In genomic region chr2:119174216-119174992, GRCh38 we compare ENCODE assay signal across 8 cellular contexts. TPM values are rescaled to one million over a fixed set of nuclear protein-coding genes. Genes with fewer than 3 reads are reported as not detected.
DNase-seq lines count a peak whose midpoint lies in the region; ATAC-seq, FAIRE-seq and TF ChIP-seq lines count a peak whose summit lies in the region.

No MANE protein-coding gene starts in this region.

- H3K27me3 ChIP-seq in Peyer's patch: no peaks in the 10 kb centered on the region
- H3K27me3 ChIP-seq in right atrium auricular region: no peaks in the 10 kb centered on the region

- TF ChIP-seq CTCF in A549 (IDR thresholded peaks at IDR 0.05): peak; percentile 65
- peak; percentile 78 for TF ChIP-seq CTCF in GM13976 (IDR thresholded peaks at IDR 0.05; ENCODE audit: borderline replicate concordance, control extremely low read depth, extremely low read depth, insufficient read depth, missing control alignments)
- TF ChIP-seq CTCF in Peyer's patch (IDR thresholded peaks at IDR 0.05): peak in 5 of 6 experiments; percentile 26 to 68 (median 60)
- TF ChIP-seq CTCF in right atrium auricular region (IDR thresholded peaks at IDR 0.05): peak; percentile 37 to 70

- POLR2A ChIA-PET in A549 (lab: Yijun Ruan, JAX): no interaction called here

- CTCF ChIA-PET in A549 (lab: Yijun Ruan, JAX): interaction anchor here (0.6 to 4.8 kb wide), 17 partner anchors 8 to 292 kb away, joined by 3 to 25 read pairs (median 5); no protein-coding TSS in a partner anchor

- in situ Hi-C loops in GM13976 (cut with MboI; ENCODE audit: low sequenced_read_pairs, unreplicated experiment): no loop called here

- peak; percentile 41 to 58 for DNase-seq in A549 (ENCODE audit: low read depth in 1 of 2, low spot score in 1 of 2)
- DNase-seq in GM13976 (ENCODE audit: low spot score): peak; percentile 75
- peak in 2 of 3 donors; percentile 64 to 79 for DNase-seq in Peyer's patch
- DNase-seq in activated effector memory CD4-positive, alpha-beta T cell treated with Interleukin-2 at 50 U/mL for 16 hours: peak; percentile 17
- no peak for DNase-seq in right atrium auricular region (ENCODE audit: low spot score)
- peak; percentile 33 to 50 (median 40) for DNase-seq in stimulated activated CD4-positive, alpha-beta T cell treated with anti-CD3 and anti-CD28 coated beads, Interleukin-1b, Interleukin-23, amount 100 ng/mL, for 24 hours (ENCODE audit: low read depth in 4 of 4, low spot score in 1 of 4)

- FAIRE-seq in A549 (lab: Jason Lieb, UNC): no peak

- WGBS in A549 (ENCODE audit: missing lambda C conversion rate): 34% methylated on average over 21 of the region's 22 CpGs

- ATAC-seq in A549 (peak; percentile 79 to 96; a peak in 5 of 6 replicates), HG03378 (IDR thresholded peaks at IDR 0.05; ENCODE audit: unreplicated experiment) (peak; percentile 71), GM21786 (IDR thresholded peaks at IDR 0.05; ENCODE audit: unreplicated experiment) (no peak)

- no peak for TF ChIP-seq EP300 in A549 (IDR thresholded peaks at IDR 0.05)

- H3K4me2 ChIP-seq in A549: no peak overlapping the region

- H3K4me3 ChIP-seq in A549 (no peak overlapping the region), Peyer's patch (no peak overlapping the region), right atrium auricular region (no peak overlapping the region)

- H3K4me1 ChIP-seq in A549: 0 out of 3 replicates have a peak, but pooled peaks cover 2% of the 10 kb centered on the region
- H3K4me1 ChIP-seq in Peyer's patch: no peaks in the 10 kb centered on the region
- no peaks in the 10 kb centered on the region for H3K4me1 ChIP-seq in right atrium auricular region

- TF ChIP-seq POLR2A in A549 (IDR thresholded peaks at IDR 0.05; ENCODE audit: low read length) (no peak), Peyer's patch (IDR thresholded peaks at IDR 0.05) (no peak)

- peak; percentile 52 to 53; a peak in 3 of 5 replicates for TF ChIP-seq RAD21 in A549 (conservative IDR thresholded peaks at IDR 0.05 in 1 of 2, IDR thresholded peaks at IDR 0.05 in 1 of 2)

- H3K36me3 ChIP-seq in Peyer's patch (no peaks in the 10 kb centered on the region), right atrium auricular region (no peaks in the 10 kb centered on the region)

- no peaks in the 10 kb centered on the region for H3K9me3 ChIP-seq in A549
- no peaks in the 10 kb centered on the region for H3K9me3 ChIP-seq in Peyer's patch
- no peaks in the 10 kb centered on the region for H3K9me3 ChIP-seq in right atrium auricular region

- H3K27ac ChIP-seq in A549: no peak overlapping the region
- H3K27ac ChIP-seq in Peyer's patch: no peak overlapping the region
- H3K27ac ChIP-seq in right atrium auricular region: no peak overlapping the region

TF ChIP-seq in A549, 52 proteins besides CTCF, POLR2A, EP300 and RAD21:
- TF ChIP-seq EHF (CRISPR knock-in tag; IDR thresholded peaks at IDR 0.05): no peak
- peak; percentile 73 for TF ChIP-seq SMC3 (IDR thresholded peaks at IDR 0.05)

RNA-seq across cellular contexts. Expression of gene C1QL2, which starts 15.9 kb away (rescaled TPM):
- not detected in 2 replicates for polyA plus RNA-seq in A549 (2011; rRNA removed)
- polyA plus RNA-seq in A549 (2012; cell fraction: cytosol; rRNA removed): not detected in 2 replicates
- polyA plus RNA-seq in A549 (2012; cell fraction: nucleus; rRNA removed): 0.02 and 0.06 TPM in 2 replicates
- polyA plus RNA-seq in A549 (2017; fragmentation: RNase III; extraction: RNeasy Plus Mini Kit Qiagen cat#74134 plus additional on column Dnase treatment): not detected in 3 replicates
- not detected in 2 replicates for polyA minus RNA-seq in A549 (2011; rRNA and poly(A)+ RNA removed)
- total RNA-seq in Peyer's patch: not detected
- total RNA-seq in right atrium auricular region: not detected

RNA-seq across cellular contexts. Expression of gene STEAP3, which starts 49.2 kb away (rescaled TPM):
- polyA plus RNA-seq in A549 (2011; rRNA removed) (23.5 and 31.4 TPM in 2 replicates), A549 (2017; fragmentation: RNase III; extraction: RNeasy Plus Mini Kit Qiagen cat#74134 plus additional on column Dnase treatment) (28.8 to 30.8 TPM (median 30.2 TPM) in 3 replicates)
- 38.2 and 58.3 TPM in 2 replicates for polyA plus RNA-seq in A549 (2012; cell fraction: cytosol; rRNA removed)
- 107 and 196 TPM in 2 replicates for polyA plus RNA-seq in A549 (2012; cell fraction: nucleus; rRNA removed)
- 25.7 and 31.1 TPM in 2 replicates for polyA minus RNA-seq in A549 (2011; rRNA and poly(A)+ RNA removed)
- total RNA-seq in Peyer's patch (10 to 100 TPM; 13.2 to 31.2 (median 20.5) TPM), right atrium auricular region (1 to 10 TPM; 4.4 to 8.2 TPM)
